Comparison of ENCODE assay signal across 12 cellular contexts in genomic region chr3:175255698-175256097, GRCh38.
A peak's percentile ranks its signal among the peaks of the same experiment; 100 is the strongest.
DNase-seq lines count a peak whose midpoint lies in the region; FAIRE-seq and TF ChIP-seq lines count a peak whose summit lies in the region.
"Had no signal": no experiment of that assay in that cellular context is flagged by ENCODE, and none has a peak within 500 bp of the region (broad histone marks: within the 10 kb centered on the region; RNA-seq: fewer than 3 reads in every experiment).

No MANE protein-coding gene starts in this region.

- no peak overlapping the region for H2BK12ac ChIP-seq in H1 (ENCODE audit: low read depth, low read length)

- no peak overlapping the region for H2BK5ac ChIP-seq in H1 (ENCODE audit: low read depth, low read length)

- no peak overlapping the region for H3K27ac ChIP-seq in H1 (ENCODE audit: low read depth, low read length)
- H3K27ac ChIP-seq: HL-60 had no signal

- no peaks in the 10 kb centered on the region for H3K27me3 ChIP-seq in H1 (replicated peaks in 1 of 4; ENCODE audit: control insufficient read depth in 3 of 4, extremely low read depth in 1 of 4, insufficient read depth in 3 of 4, low read length in 3 of 4)

- no peaks in the 10 kb centered on the region for H3K9me3 ChIP-seq in H1 (ENCODE audit: insufficient read depth in 2 of 2, low read depth in 1 of 2, low read length in 1 of 2)

- H3K4ac ChIP-seq in H1 (replicated peaks; ENCODE audit: insufficient read length, low read depth, low read length) = no peak overlapping the region

- no peak for TF ChIP-seq EP300 in H1 (IDR thresholded peaks at IDR 0.05; ENCODE audit: borderline replicate concordance in 1 of 2, low read depth in 2 of 2, low read length in 2 of 2)

- CTCF ChIA-PET in H1 (lab: Charles Lee; ENCODE audit: partially characterized antibody) (no interaction called here), HEK293T (lab: Yijun Ruan, JAX) (no interaction called here)

- H3K23ac ChIP-seq in H1 (ENCODE audit: insufficient read length) = no peak overlapping the region

- H3K79me2 ChIP-seq in H1 (ENCODE audit: control insufficient read depth in 1 of 2, insufficient read depth in 2 of 2, low read length in 2 of 2) = no peaks in the 10 kb centered on the region

- no peak overlapping the region for H2AFZ ChIP-seq in H1 (ENCODE audit: low read length)

- H4K5ac ChIP-seq in H1 (ENCODE audit: insufficient read length, low read depth, low read length) = no peak overlapping the region

- no peaks in the 10 kb centered on the region; the same call in 1 of the 2 replicates for H3K23me2 ChIP-seq in H1 (ENCODE audit: low read depth, low read length)

- H3K9ac ChIP-seq in H1 (replicated peaks in 1 of 4; ENCODE audit: extremely low read depth in 1 of 4, low read depth in 3 of 4, low read length in 3 of 4) = no peak overlapping the region

- H3K4me1 ChIP-seq in H1 (replicated peaks in 1 of 4; ENCODE audit: control insufficient read depth in 3 of 4, insufficient read depth in 4 of 4, low read length in 3 of 4) = peaks cover 0 to 5% (median 0%) of the 10 kb centered on the region in 4 experiments; a peak in 1 of 7 replicates

- TF ChIP-seq RAD21 in H1 (IDR thresholded peaks at IDR 0.05 in 1 of 2, conservative IDR thresholded peaks at IDR 0.05 in 1 of 2; ENCODE audit: low read depth in 2 of 2, low read length in 2 of 2) = no peak

- WGBS in H1 (ENCODE audit: extremely low coverage in 1 of 2, insufficient coverage in 1 of 2, insufficient read length in 1 of 2, insufficient replicate concordance in 2 of 2, low coverage in 1 of 2, low lambda C conversion rate in 2 of 2, missing lambda C conversion rate in 1 of 2), 2 experiments = 87% methylated on average over 1 of the region's 1 CpG; no CpG with 5 or more reads in 1 of the 2 experiments

- POLR2A ChIA-PET in H1 (lab: Charles Lee; ENCODE audit: partially characterized antibody) (no interaction called here), HEK293T (lab: Yijun Ruan, JAX) (no interaction called here)

- H3K4me3 Mint-ChIP-seq in osteocyte (ENCODE audit: unreplicated experiment) = no peak overlapping the region
- H3K4me3 Mint-ChIP-seq: activated naive CD8-positive, alpha-beta T cell treated with anti-CD3 and anti-CD28 coated beads, Interleukin-2, amount 50 U/mL, for 24 hours; dendritic cell treated with granulocyte-macrophage colony-stimulating factor and Interleukin-4, amounts not matched to agents 40 ng/mL and 50 ng/mL, for 4 days had no signal

- peak overlapping the region; percentile 24 for H3K27ac Mint-ChIP-seq in osteocyte (ENCODE audit: unreplicated experiment)
- H3K27ac Mint-ChIP-seq: activated naive CD8-positive, alpha-beta T cell treated with anti-CD3 and anti-CD28 coated beads, Interleukin-2, amount 50 U/mL, for 24 hours; dendritic cell treated with granulocyte-macrophage colony-stimulating factor and Interleukin-4, amounts not matched to agents 40 ng/mL and 50 ng/mL, for 4 days had no signal

- peak; percentile 56 for TF ChIP-seq POLR2A in GM12891 (IDR thresholded peaks at IDR 0.05; ENCODE audit: low read depth, low read length)
- no peak for TF ChIP-seq POLR2A in H1 (IDR thresholded peaks at IDR 0.05; ENCODE audit: control extremely low read depth in 1 of 2, low read depth in 2 of 2, low read length in 2 of 2)

- no peak overlapping the region for H4K8ac ChIP-seq in H1 (ENCODE audit: extremely low read depth, insufficient read depth, low read length)

- H4K91ac ChIP-seq in H1 (replicated peaks; ENCODE audit: insufficient read length, low read length) = no peak overlapping the region

- no peak overlapping the region for H3K14ac ChIP-seq in H1 (ENCODE audit: insufficient read length)

- H3K4me2 ChIP-seq in H1 (ENCODE audit: insufficient read depth in 1 of 2, low read depth in 2 of 2, low read length in 2 of 2) = no peak overlapping the region

- H3K4me1 Mint-ChIP-seq in osteocyte (ENCODE audit: unreplicated experiment) = peaks cover 33% of the 10 kb centered on the region
- H3K4me1 Mint-ChIP-seq: activated naive CD8-positive, alpha-beta T cell treated with anti-CD3 and anti-CD28 coated beads, Interleukin-2, amount 50 U/mL, for 24 hours had no signal

- no peak overlapping the region for H2BK20ac ChIP-seq in H1 (ENCODE audit: low read length)

- H2BK15ac ChIP-seq in H1 (ENCODE audit: low read length) = no peak overlapping the region

- TF ChIP-seq CTCF in H1 (IDR thresholded peaks at IDR 0.05; ENCODE audit: control extremely low read depth in 1 of 3, insufficient read depth in 1 of 3, low read depth in 1 of 3, low read length in 3 of 3) (no peak), osteocyte (IDR thresholded peaks at IDR 0.05) (no peak)

- H4K20me1 ChIP-seq in H1 (replicated peaks in 1 of 2; ENCODE audit: control insufficient read depth in 1 of 2, insufficient read depth in 2 of 2, low read length in 2 of 2) = no peaks in the 10 kb centered on the region

- no peaks in the 10 kb centered on the region for H3K79me1 ChIP-seq in H1 (ENCODE audit: low read depth, low read length)

- H2AK5ac ChIP-seq in H1 (ENCODE audit: low read depth, low read length) = no peak overlapping the region

- no peaks in the 10 kb centered on the region for H3K36me3 ChIP-seq in H1 (ENCODE audit: control insufficient read depth in 2 of 4, insufficient read depth in 4 of 4, low read length in 3 of 4)

- FAIRE-seq in GM12891 (lab: Jason Lieb, UNC) (peak; percentile 61), H1 (lab: Jason Lieb, UNC) (no peak)

- H3K27me3 Mint-ChIP-seq in osteocyte (ENCODE audit: unreplicated experiment) = no peaks in the 10 kb centered on the region
- H3K27me3 Mint-ChIP-seq: activated naive CD8-positive, alpha-beta T cell treated with anti-CD3 and anti-CD28 coated beads, Interleukin-2, amount 50 U/mL, for 24 hours; dendritic cell treated with granulocyte-macrophage colony-stimulating factor and Interleukin-4, amounts not matched to agents 40 ng/mL and 50 ng/mL, for 4 days had no signal

- no peak overlapping the region for H2BK120ac ChIP-seq in H1 (replicated peaks; ENCODE audit: low read depth, low read length)

- no peaks in the 10 kb centered on the region for H3K36me3 Mint-ChIP-seq in osteocyte (ENCODE audit: unreplicated experiment)

- H3K9me3 Mint-ChIP-seq in osteocyte (ENCODE audit: unreplicated experiment) = peaks cover 8% of the 10 kb centered on the region

- no peak overlapping the region for H3K4me3 ChIP-seq in H1 (ENCODE audit: extremely low read depth in 1 of 4, insufficient read depth in 2 of 4, low read depth in 3 of 4, low read length in 4 of 4)

- DNase-seq in GM12891 (ENCODE audit: insufficient read length, low spot score) (no peak), NCI-H2029 (lab: John Stamatoyannopoulos, UW) (peak; percentile 52), H1 (ENCODE audit: low read depth in 1 of 2, low spot score in 2 of 2) (no peak), osteocyte (ENCODE audit: extremely low spot score, unreplicated experiment) (no peak), HEK293T (ENCODE audit: extremely low spot score) (no peak), NCI-H226 (no peak)
- DNase-seq in activated CD4-positive, alpha-beta T cell treated with anti-CD3 and anti-CD28 coated beads, Interleukin-2, amount 50 U/mL, for 4 hours = no peak
- DNase-seq: activated naive CD8-positive, alpha-beta T cell treated with anti-CD3 and anti-CD28 coated beads, Interleukin-2, amount 50 U/mL, for 24 hours; COR-L47; NCI-H446 treated with DMSO at 0.1 percent for 48 hours had no signal

- H3K18ac ChIP-seq in H1 (ENCODE audit: extremely low read depth, low read length) = no peak overlapping the region

- H3K56ac ChIP-seq in H1 (replicated peaks; ENCODE audit: insufficient read length, low read depth, low read length) = no peak overlapping the region

TF ChIP-seq in GM12891, 5 proteins besides CTCF, POLR2A, EP300 and RAD21:
- no peak for TF ChIP-seq SPI1 (IDR thresholded peaks at IDR 0.05; ENCODE audit: low read depth, low read length)
- TF ChIP-seq POLR2AphosphoS5 (IDR thresholded peaks at IDR 0.05; ENCODE audit: low read depth, low read length) = peak; percentile 53; the same call in 1 of the 2 replicates
- TF ChIP-seq TAF1 (IDR thresholded peaks at IDR 0.05; ENCODE audit: low read depth, low read length) = no peak
- no peak for TF ChIP-seq POU2F2 (IDR thresholded peaks at IDR 0.05; ENCODE audit: low read depth, low read length)
- no peak for TF ChIP-seq PAX5 (IDR thresholded peaks at IDR 0.05; ENCODE audit: insufficient read depth, low read length, severe bottlenecking)

TF ChIP-seq in H1, 55 proteins besides CTCF, POLR2A, EP300 and RAD21:
- TF ChIP-seq CEBPB (IDR thresholded peaks at IDR 0.05; ENCODE audit: low read depth, low read length) (peak; percentile 52; the same call in 1 of the 2 replicates), PHF8 (conservative IDR thresholded peaks at IDR 0.05; ENCODE audit: low read depth, low read length) (no peak), ZNF274 (IDR thresholded peaks at IDR 0.05; ENCODE audit: borderline replicate concordance, extremely low read depth, low read length) (no peak), CHD2 (IDR thresholded peaks at IDR 0.05; ENCODE audit: low read length) (no peak), SP2 (IDR thresholded peaks at IDR 0.05; ENCODE audit: low read length) (no peak), KDM4A (IDR thresholded peaks at IDR 0.05; ENCODE audit: low read depth, low read length, severe bottlenecking) (no peak)

TF ChIP-seq in HEK293T, 16 proteins besides CTCF, POLR2A, EP300 and RAD21:
- TF ChIP-seq NFRKB (IDR thresholded peaks at IDR 0.05) = no peak
- TF ChIP-seq ELF4 (IDR thresholded peaks at IDR 0.05) = no peak
- no peak for TF ChIP-seq TARDBP (IDR thresholded peaks at IDR 0.05)
- no peak for TF ChIP-seq PKNOX1 (IDR thresholded peaks at IDR 0.05)
- TF ChIP-seq L3MBTL2 (conservative IDR thresholded peaks at IDR 0.05) = no peak
- no peak for TF ChIP-seq SP1 (IDR thresholded peaks at IDR 0.05)
- no peak for TF ChIP-seq LEF1 (IDR thresholded peaks at IDR 0.05; ENCODE audit: borderline replicate concordance)
- TF ChIP-seq ZNF384 (IDR thresholded peaks at IDR 0.05) = no peak
- TF ChIP-seq FOXA1 (IDR thresholded peaks at IDR 0.05) = no peak
- TF ChIP-seq CTBP1 (IDR thresholded peaks at IDR 0.05; ENCODE audit: borderline replicate concordance) = no peak
- no peak for TF ChIP-seq FOXM1 (IDR thresholded peaks at IDR 0.05; ENCODE audit: borderline replicate concordance)
- no peak for TF ChIP-seq FOXK2 (IDR thresholded peaks at IDR 0.05)
- no peak for TF ChIP-seq BHLHE40 (IDR thresholded peaks at IDR 0.05; ENCODE audit: borderline replicate concordance)
- TF ChIP-seq HDGF (IDR thresholded peaks at IDR 0.05; ENCODE audit: borderline replicate concordance) = no peak
- no peak for TF ChIP-seq SUZ12 (IDR thresholded peaks at IDR 0.05)
